7 cellular contexts compared by ENCODE assay signal in the genomic region with DNA sequence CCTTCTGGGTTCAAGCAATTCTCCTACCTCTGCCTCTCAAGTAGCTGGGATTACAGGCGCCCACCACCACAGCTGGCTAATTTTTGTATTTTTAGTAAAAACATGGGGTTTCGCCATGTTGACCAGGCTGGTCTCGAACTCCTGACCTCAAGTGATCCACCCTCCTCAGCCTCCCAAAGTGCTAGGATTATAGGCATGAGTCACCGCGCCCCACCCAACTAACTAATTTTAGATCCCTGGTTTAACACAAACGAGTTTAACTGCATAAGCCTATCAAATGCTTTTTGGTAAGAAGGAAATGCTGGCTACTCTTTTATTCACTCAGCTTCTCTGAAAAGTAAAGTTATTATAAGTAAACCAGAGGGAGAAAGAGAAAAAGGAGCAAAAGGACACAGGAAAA.
A peak's percentile ranks its signal among the peaks of the same experiment; 100 is the strongest.
DNase-seq lines count a peak whose midpoint lies in the region; TF ChIP-seq lines count a peak whose summit lies in the region.
"Not testable (repeated sequence)": the region's sequence is repeated elsewhere in the genome, so short reads cannot be mapped to it uniquely, and the experiment has no call there.

No MANE protein-coding gene starts in this region.

- H3K4me1 Mint-ChIP-seq in MCF 10A (ENCODE audit: insufficient read depth, unreplicated experiment) (peaks cover 17% of the 10 kb centered on the region), osteocyte (ENCODE audit: unreplicated experiment) (peaks cover 22% of the 10 kb centered on the region)

- not testable (repeated sequence) for H3K36me3 Mint-ChIP-seq in MCF 10A (ENCODE audit: insufficient read depth, unreplicated experiment); osteocyte (ENCODE audit: unreplicated experiment)

- not testable (repeated sequence) for H3K27ac Mint-ChIP-seq in MCF 10A (ENCODE audit: low read depth, unreplicated experiment)
- peak overlapping the region; percentile 7 for H3K27ac Mint-ChIP-seq in osteocyte (ENCODE audit: unreplicated experiment)

- not testable (repeated sequence) for H3K4me1 ChIP-seq in HEK293 (ENCODE audit: control insufficient read depth, insufficient read depth, low read length)

- intact Hi-C loops in MCF 10A (cut with micrococcal nuclease) = not testable (repeated sequence)

- H3K27ac ChIP-seq in HEK293 (ENCODE audit: extremely low read depth, low read depth, low read length) = not testable (repeated sequence)
- H3K27ac ChIP-seq in RWPE1 = peak overlapping the region; percentile 26; the same call in 1 of the 2 replicates

- not testable (repeated sequence) for H3K4me3 ChIP-seq in HEK293 (ENCODE audit: low read depth, low read length); fibroblast of mammary gland (ENCODE audit: control insufficient read depth, low read depth, low read length)

- POLR2A ChIA-PET in HEK293 (lab: Yijun Ruan, JAX); RWPE1 (lab: Yijun Ruan, JAX; ENCODE audit: low non-redundant PET): not testable (repeated sequence)
- POLR2A ChIA-PET in MCF 10A (lab: Yijun Ruan, JAX) = interaction anchor here (0.6 to 1.7 kb wide), 4 partner anchors 198 to 666 kb away, joined by 3 to 6 read pairs (median 4); no protein-coding TSS in a partner anchor

- not testable (repeated sequence) for H3K36me3 ChIP-seq in HEK293 (ENCODE audit: control insufficient read depth in 2 of 2, insufficient read depth in 1 of 2, low read length in 2 of 2)

- CTCF ChIA-PET in HEK293 (lab: Yijun Ruan, JAX) (interaction anchor here (0.8 to 2.6 kb wide), 5 partner anchors 24 to 342 kb away, joined by 3 to 12 read pairs (median 5); no protein-coding TSS in a partner anchor), RWPE1 (lab: Yijun Ruan, JAX) (interaction anchor here (0.5 to 2.1 kb wide), 4 partner anchors 38 to 971 kb away, joined by 3 to 9 read pairs (median 6); no protein-coding TSS in a partner anchor), MCF 10A (lab: Yijun Ruan, JAX) (interaction anchor here (1.1 to 12.5 kb wide), 9 partner anchors 11 to 448 kb away, joined by 3 to 170 read pairs (median 6); no protein-coding TSS in a partner anchor)

- TF ChIP-seq CTCF in HEK293 (tag by site-specific recombination; IDR thresholded peaks at IDR 0.05); RWPE1 (conservative IDR thresholded peaks at IDR 0.05; ENCODE audit: low read depth); MCF 10A (IDR thresholded peaks at IDR 0.05; ENCODE audit: unreplicated experiment); fibroblast of mammary gland (conservative IDR thresholded peaks at IDR 0.05; ENCODE audit: control insufficient read depth, insufficient read depth, low read depth, low read length); osteocyte (IDR thresholded peaks at IDR 0.05): not testable (repeated sequence)

- DNase-seq in EL (peak; percentile 18), MV-4-11 (lab: John Stamatoyannopoulos, UW) (peak; percentile 62), RWPE1 (ENCODE audit: low spot score) (peak; percentile 32), MCF 10A (ENCODE audit: unreplicated experiment) (peak; percentile 26), fibroblast of mammary gland (ENCODE audit: low read depth) (peak; percentile 30)
- not testable (repeated sequence) for DNase-seq in osteocyte (ENCODE audit: extremely low spot score, unreplicated experiment)

- not testable (repeated sequence) for H3K9me3 Mint-ChIP-seq in MCF 10A (ENCODE audit: unreplicated experiment); osteocyte (ENCODE audit: unreplicated experiment)

- not testable (repeated sequence) for H3K4me3 Mint-ChIP-seq in MCF 10A (ENCODE audit: unreplicated experiment); osteocyte (ENCODE audit: unreplicated experiment)

- H3K9me3 ChIP-seq in HEK293 (ENCODE audit: control insufficient read depth, insufficient read depth, low read depth, low read length) = not testable (repeated sequence)

- not testable (repeated sequence) for H3K27me3 Mint-ChIP-seq in MCF 10A (ENCODE audit: insufficient read depth, unreplicated experiment); osteocyte (ENCODE audit: unreplicated experiment)

- BruUV-seq in MCF 10A (replicated peaks; lab: Mats Ljungman, UMichigan) = not testable (repeated sequence)

TF ChIP-seq in HEK293, 187 proteins besides CTCF, POLR2A, EP300 and RAD21:
- TF ChIP-seq ZNF394 (tag by site-specific recombination; IDR thresholded peaks at IDR 0.05; ENCODE audit: borderline replicate concordance) (peak; percentile 51; the same call in 1 of the 2 replicates), KLF8 (tag by site-specific recombination; IDR thresholded peaks at IDR 0.05) (0 out of 2 replicates have a peak, but pooled peaks have one; percentile 25), PATZ1 (tag by site-specific recombination; IDR thresholded peaks at IDR 0.05) (0 out of 2 replicates have a peak, but pooled peaks have one; percentile 39), KLF1 (tag by site-specific recombination; IDR thresholded peaks at IDR 0.05) (peak; percentile 70)
